ENCODE assay signal across 7 cellular contexts in genomic region chr3:197627772-197628523, GRCh38.
DNase-seq lines count a peak whose midpoint lies in the region; ATAC-seq, FAIRE-seq and TF ChIP-seq lines count a peak whose summit lies in the region.
"Not testable (repeated sequence)": the region's sequence is repeated elsewhere in the genome, so short reads cannot be mapped to it uniquely, and the experiment has no call there.

No MANE protein-coding gene starts in this region.

- not testable (repeated sequence) for TF ChIP-seq EP300 in HepG2 (IDR thresholded peaks at IDR 0.05; ENCODE audit: low read depth in 2 of 2, low read length in 2 of 2); HepG2 (CRISPR knock-in tag; IDR thresholded peaks at IDR 0.05; ENCODE audit: borderline replicate concordance)

- intact Hi-C loops in HepG2 (cut with micrococcal nuclease; ENCODE audit: unreplicated experiment); spleen (cut with DNase I; ENCODE audit: low total_unique reads): not testable (repeated sequence)

- TF ChIP-seq RAD21 in HepG2 (CRISPR knock-in tag; IDR thresholded peaks at IDR 0.05), result not testable (repeated sequence)

- in situ Hi-C loops in HepG2 (cut with HindIII; ENCODE audit: extremely low pct_ligation_motif_present, low pct_unique_long_range_greater_than_20kb), result not testable (repeated sequence)

- BruUV-seq in HepG2 (replicated peaks; lab: Mats Ljungman, UMichigan), result not testable (repeated sequence)

- H3K79me2 ChIP-seq in HepG2 (ENCODE audit: insufficient read depth, low read length), result peaks cover 13% of the 10 kb centered on the region

- H3K27me3 ChIP-seq in NT2/D1 (ENCODE audit: insufficient read depth, insufficient read length); endocrine pancreas (ENCODE audit: control insufficient read depth, insufficient read depth, low read length); HepG2 (ENCODE audit: control insufficient read depth in 1 of 2, insufficient read depth in 2 of 2, low read length in 2 of 2); spleen (replicated peaks in 1 of 7): not testable (repeated sequence)

- H2AFZ ChIP-seq in HepG2 (ENCODE audit: low read length), result not testable (repeated sequence)

- DNase-seq in NT2/D1 (ENCODE audit: low read depth, low spot score) (peak; percentile 66), activated T-cell treated with anti-CD3 and anti-CD28 coated beads for 48 hours (ENCODE audit: low read depth) (peak; percentile 91), HepG2 (ENCODE audit: low spot score) (peak; percentile 63), spleen (peak; percentile 96)

- peak overlapping the region; percentile 63 for H3K4me2 ChIP-seq in HepG2 (ENCODE audit: low read depth, low read length)

- peak; percentile 92 for ATAC-seq in HG02798 (IDR thresholded peaks at IDR 0.05; ENCODE audit: poor library complexity, unreplicated experiment)
- ATAC-seq in HepG2, result peak; percentile 78

- TF ChIP-seq CTCF in HepG2 (CRISPR knock-in tag; IDR thresholded peaks at IDR 0.05), result not testable (repeated sequence)
- peak in 1 of 11 experiments; percentile 14 for TF ChIP-seq CTCF in spleen (IDR thresholded peaks at IDR 0.05 in 8 of 11, conservative IDR thresholded peaks at IDR 0.05 in 3 of 11)

- H4K20me1 ChIP-seq in HepG2 (ENCODE audit: insufficient read depth, low read length), result not testable (repeated sequence)

- not testable (repeated sequence) for H3K36me3 ChIP-seq in NT2/D1 (ENCODE audit: insufficient read depth, insufficient read length, low read length); endocrine pancreas (ENCODE audit: control insufficient read depth, insufficient read depth, low read length); HepG2 (replicated peaks in 1 of 2; ENCODE audit: control insufficient read depth in 1 of 2, insufficient read depth in 2 of 2, low read length in 2 of 2); spleen

- POLR2A ChIA-PET in HepG2 (lab: Yijun Ruan, JAX), result not testable (repeated sequence)

- WGBS in HepG2 (ENCODE audit: low lambda C conversion rate), result 5% methylated on average over 9 of the region's 73 CpGs
- 2 to 6% (median 4%) methylated on average over 15 to 73 of the region's 73 CpGs for WGBS in spleen, 5 donors

- H3K27ac ChIP-seq in HepG2 (ENCODE audit: extremely low read length, insufficient read depth, low read length), result peak overlapping the region; percentile 62
- H3K27ac ChIP-seq in spleen, result peak overlapping the region; percentile 78 to 89 (median 86)

- CTCF ChIA-PET in HepG2 (lab: Yijun Ruan, JAX; ENCODE audit: low intra/inter-chr PET ratio, low total read pairs), result not testable (repeated sequence)

- TF ChIP-seq POLR2A in GM18526 (IDR thresholded peaks at IDR 0.05; ENCODE audit: extremely low read depth, insufficient read length) (peak; percentile 58), HepG2 (IDR thresholded peaks at IDR 0.05; ENCODE audit: insufficient read depth in 1 of 2, low read depth in 2 of 2, low read length in 2 of 2) (peak; percentile 46 to 81; a peak in 3 of 4 replicates), spleen (IDR thresholded peaks at IDR 0.05) (peak; percentile 55 to 67 (median 66))

- not testable (repeated sequence) for FAIRE-seq in HepG2 (lab: Jason Lieb, UNC)

- H3K9me3 ChIP-seq in NT2/D1 (ENCODE audit: insufficient read depth, low read length); endocrine pancreas (ENCODE audit: control insufficient read depth, low read length); HepG2 (ENCODE audit: low read length); spleen: not testable (repeated sequence)

- not testable (repeated sequence) for H3K4me1 ChIP-seq in NT2/D1 (ENCODE audit: insufficient read depth, insufficient read length); endocrine pancreas (ENCODE audit: control insufficient read depth, insufficient read depth, low read length); HepG2 (ENCODE audit: insufficient read depth, low read length)
- peaks cover 0 to 26% (median 8%) of the 10 kb centered on the region in 6 donors for H3K4me1 ChIP-seq in spleen

- H3K9ac ChIP-seq in NT2/D1 (ENCODE audit: insufficient read length, low read depth) (peak overlapping the region; percentile 82), endocrine pancreas (ENCODE audit: control insufficient read depth, insufficient read depth, low read length) (peak overlapping the region; percentile 72), HepG2 (ENCODE audit: insufficient read depth, low read depth, low read length) (peak overlapping the region; percentile 71)

- H3K4me3 ChIP-seq in NT2/D1 (ENCODE audit: insufficient read length, low read depth) (peak overlapping the region; percentile 63), endocrine pancreas (ENCODE audit: control insufficient read depth, insufficient read depth, low read length) (peak overlapping the region; percentile 29), HepG2 (replicated peaks in 1 of 3; ENCODE audit: insufficient read depth in 1 of 3, low read depth in 2 of 3, low read length in 3 of 3) (peak overlapping the region; percentile 66 to 70 (median 70); a peak in 5 of 6 replicates), spleen (peak overlapping the region; percentile 56 to 74 (median 70))

TF ChIP-seq in HepG2, 621 proteins besides CTCF, POLR2A, EP300 and RAD21 (continues in another document):
- TF ChIP-seq, protein P1, sequence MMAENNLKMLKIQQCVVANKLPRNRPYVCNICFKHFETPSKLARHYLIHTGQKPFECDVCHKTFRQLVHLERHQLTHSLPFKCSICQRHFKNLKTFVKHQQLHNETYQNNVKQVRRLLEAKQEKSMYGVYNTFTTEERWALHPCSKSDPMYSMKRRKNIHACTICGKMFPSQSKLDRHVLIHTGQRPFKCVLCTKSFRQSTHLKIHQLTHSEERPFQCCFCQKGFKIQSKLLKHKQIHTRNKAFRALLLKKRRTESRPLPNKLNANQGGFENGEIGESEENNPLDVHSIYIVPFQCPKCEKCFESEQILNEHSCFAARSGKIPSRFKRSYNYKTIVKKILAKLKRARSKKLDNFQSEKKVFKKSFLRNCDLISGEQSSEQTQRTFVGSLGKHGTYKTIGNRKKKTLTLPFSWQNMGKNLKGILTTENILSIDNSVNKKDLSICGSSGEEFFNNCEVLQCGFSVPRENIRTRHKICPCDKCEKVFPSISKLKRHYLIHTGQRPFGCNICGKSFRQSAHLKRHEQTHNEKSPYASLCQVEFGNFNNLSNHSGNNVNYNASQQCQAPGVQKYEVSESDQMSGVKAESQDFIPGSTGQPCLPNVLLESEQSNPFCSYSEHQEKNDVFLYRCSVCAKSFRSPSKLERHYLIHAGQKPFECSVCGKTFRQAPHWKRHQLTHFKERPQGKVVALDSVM (CRISPR knock-in tag; IDR thresholded peaks at IDR 0.05), result peak; percentile 90
- TF ChIP-seq HNRNPLL (IDR thresholded peaks at IDR 0.05; ENCODE audit: low read depth, low read length, poor library complexity, severe bottlenecking), result peak; percentile 63
- 0 out of 2 replicates have a peak, but pooled peaks have one; percentile 42 for TF ChIP-seq ZNF513 (CRISPR knock-in tag; conservative IDR thresholded peaks at IDR 0.05)
- peak; percentile 48; the same call in 1 of the 2 replicates for TF ChIP-seq DRAP1 (CRISPR knock-in tag; IDR thresholded peaks at IDR 0.05)
- peak; percentile 58 for TF ChIP-seq TAF1 (CRISPR knock-in tag; IDR thresholded peaks at IDR 0.05)
- 0 out of 2 replicates have a peak, but pooled peaks have one; percentile 7 for TF ChIP-seq KDM1A (CRISPR knock-in tag; IDR thresholded peaks at IDR 0.05)
- TF ChIP-seq SIN3A (IDR thresholded peaks at IDR 0.05; ENCODE audit: borderline replicate concordance, low read depth, low read length), result peak; percentile 23; the same call in 1 of the 2 replicates
- 0 out of 2 replicates have a peak, but pooled peaks have one; percentile 27 for TF ChIP-seq CSRNP1 (CRISPR knock-in tag; IDR thresholded peaks at IDR 0.05)
- peak; percentile 78 for TF ChIP-seq ZFY (CRISPR knock-in tag; IDR thresholded peaks at IDR 0.05)
- TF ChIP-seq PPARG (CRISPR knock-in tag; conservative IDR thresholded peaks at IDR 0.05), result 0 out of 2 replicates have a peak, but pooled peaks have one; percentile 13
- TF ChIP-seq PHF8 (CRISPR knock-in tag; IDR thresholded peaks at IDR 0.05), result peak; percentile 76
- peak; percentile 60 for TF ChIP-seq POLR2AphosphoS5 (IDR thresholded peaks at IDR 0.05; ENCODE audit: low read depth, low read length)
- TF ChIP-seq ZNF143 (CRISPR knock-in tag; IDR thresholded peaks at IDR 0.05), result peak; percentile 51
- 0 out of 2 replicates have a peak, but pooled peaks have one; percentile 29 for TF ChIP-seq GATAD1 (CRISPR knock-in tag; IDR thresholded peaks at IDR 0.05)

Comparison
In these comparisons a context has a peak if more than half of its experiments do, and no peak if none do; other contexts are left out.
1. Peak in every context shown above with its lines: DNase-seq, ATAC-seq, H3K4me3 ChIP-seq and H3K27ac ChIP-seq.